In genomic region chr15:31338318-31338878, GRCh38 we compare ENCODE assay signal across 9 cellular contexts. TPM values are rescaled to one million over a fixed set of nuclear protein-coding genes. Genes with fewer than 3 reads are reported as not detected.
DNase-seq lines count a peak whose midpoint lies in the region; ATAC-seq and TF ChIP-seq lines count a peak whose summit lies in the region.
"Had no signal": no experiment of that assay in that cellular context is flagged by ENCODE, and none has a peak within 500 bp of the region (broad histone marks: within the 10 kb centered on the region; RNA-seq: fewer than 3 reads in every experiment).

No MANE protein-coding gene starts in this region.

- H3K4me3 Mint-ChIP-seq in neural crest cell = no peak overlapping the region

- peak in 10 of 61 donors; percentile 32 to 60 (median 38) for DNase-seq in caudate nucleus (lab: John Stamatoyannopoulos, UW)
- no peak for DNase-seq in neural crest cell (ENCODE audit: low read depth, low spot score)
- no peak for DNase-seq in DMS53 (lab: John Stamatoyannopoulos, UW)
- DNase-seq in SK-N-DZ (ENCODE audit: low spot score) = no peak
- no peak for DNase-seq in glomerular visceral epithelial cell (ENCODE audit: extremely low spot score)

- TF ChIP-seq CTCF in C4-2B (conservative IDR thresholded peaks at IDR 0.05) (no peak), neural crest cell (conservative IDR thresholded peaks at IDR 0.05) (no peak)

- no peaks in the 10 kb centered on the region for H3K9me3 Mint-ChIP-seq in neural crest cell

- no peak for TF ChIP-seq RAD21 in Ishikawa (IDR thresholded peaks at IDR 0.05; ENCODE audit: low read depth)

- peak overlapping the region; percentile 97 for H3K27ac ChIP-seq in C4-2B
- H3K27ac ChIP-seq in caudate nucleus (ENCODE audit: low read depth, low read length) = peak overlapping the region; percentile 85
- H3K27ac ChIP-seq: cardiac muscle cell had no signal

- TF ChIP-seq EP300 in Ishikawa (IDR thresholded peaks at IDR 0.05; ENCODE audit: borderline replicate concordance) = peak; percentile 75; the same call in 1 of the 2 replicates

- ATAC-seq in GM19452 (IDR thresholded peaks at IDR 0.05; ENCODE audit: unreplicated experiment) = peak; percentile 49

- no peaks in the 10 kb centered on the region for H3K36me3 Mint-ChIP-seq in neural crest cell (ENCODE audit: low read depth)

- peaks cover 28% of the 10 kb centered on the region for H3K4me1 Mint-ChIP-seq in neural crest cell

- H3K27me3 Mint-ChIP-seq in neural crest cell (ENCODE audit: low read depth) = no peaks in the 10 kb centered on the region

- H3K27ac Mint-ChIP-seq in neural crest cell (ENCODE audit: unreplicated experiment) = peak overlapping the region; percentile 67

TF ChIP-seq in Ishikawa, 13 proteins besides CTCF, POLR2A, EP300 and RAD21:
- TF ChIP-seq FOXM1 (IDR thresholded peaks at IDR 0.05; ENCODE audit: borderline replicate concordance, low read depth) (no peak), TEAD4 (IDR thresholded peaks at IDR 0.05) (peak; percentile 34; the same call in 1 of the 2 replicates), CREB1 (IDR thresholded peaks at IDR 0.05; ENCODE audit: low read depth) (no peak), REST (IDR thresholded peaks at IDR 0.05; ENCODE audit: low read depth) (no peak), CEBPB (IDR thresholded peaks at IDR 0.05) (no peak), ZBTB7A (IDR thresholded peaks at IDR 0.05; ENCODE audit: low read depth) (no peak; the same call in 1 of the 2 replicates), TCF12 (IDR thresholded peaks at IDR 0.05; ENCODE audit: low read depth) (peak; percentile 86), NFIC (IDR thresholded peaks at IDR 0.05) (peak; percentile 87), EGR1 (IDR thresholded peaks at IDR 0.05) (no peak), USF1 (IDR thresholded peaks at IDR 0.05) (peak; percentile 50; the same call in 1 of the 2 replicates), YY1 (IDR thresholded peaks at IDR 0.05; ENCODE audit: low read depth) (0 out of 2 replicates have a peak, but pooled peaks have one; percentile 13)

RNA-seq across cellular contexts. Expression of gene KLF13, which starts 11.8 kb away (rescaled TPM):
- 43.3 and 44.6 TPM in 2 replicates for total RNA-seq in neural crest cell
- polyA plus RNA-seq in SK-N-DZ (2014; cell fraction: cytosol; rRNA removed) = 65.3 and 76.1 TPM in 2 replicates
- 26.8 and 37.7 TPM in 2 replicates for polyA plus RNA-seq in SK-N-DZ (2014; cell fraction: nucleus; rRNA removed)
